Comparison of ENCODE assay signal across 21 cellular contexts in genomic region chr1:232380556-232380955, GRCh38.
DNase-seq lines count a peak whose midpoint lies in the region; ATAC-seq and TF ChIP-seq lines count a peak whose summit lies in the region.
"Had no signal": no experiment of that assay in that cellular context is flagged by ENCODE, and none has a peak within 500 bp of the region (broad histone marks: within the 10 kb centered on the region; RNA-seq: fewer than 3 reads in every experiment).

No MANE protein-coding gene starts in this region.

- H2BK5ac ChIP-seq in trophoblast cell (ENCODE audit: low read depth, low read length, poor library complexity), result no peak overlapping the region
- no peak overlapping the region for H2BK5ac ChIP-seq in mesendoderm (ENCODE audit: low read length)

- no peak for TF ChIP-seq POLR2A in upper lobe of left lung (IDR thresholded peaks at IDR 0.05)

- H3K27me3 ChIP-seq in Caco-2 (replicated peaks; ENCODE audit: control insufficient read depth, insufficient read depth, low read length) (no peaks in the 10 kb centered on the region), trophoblast cell (ENCODE audit: insufficient read depth, low read length) (no peaks in the 10 kb centered on the region), mesendoderm (ENCODE audit: insufficient read depth, low read length, poor library complexity) (no peaks in the 10 kb centered on the region), upper lobe of left lung (no peaks in the 10 kb centered on the region)

- intact Hi-C loops in Caco-2 (cut with micrococcal nuclease; ENCODE audit: unreplicated experiment), result loop anchor here (10.0 kb wide), 1 partner anchor 174 kb away; no protein-coding TSS in a partner anchor

- no peaks in the 10 kb centered on the region for H3K36me3 ChIP-seq in Caco-2 (ENCODE audit: control insufficient read depth, insufficient read depth, low read length)
- no peaks in the 10 kb centered on the region for H3K36me3 ChIP-seq in trophoblast cell (ENCODE audit: control insufficient read depth in 1 of 2, insufficient read depth in 2 of 2, low read length in 2 of 2)
- no peaks in the 10 kb centered on the region for H3K36me3 ChIP-seq in mesendoderm (ENCODE audit: control insufficient read depth, insufficient read depth, low read length)
- no peaks in the 10 kb centered on the region for H3K36me3 ChIP-seq in upper lobe of left lung

- no peak overlapping the region for H2AFZ ChIP-seq in trophoblast cell (ENCODE audit: insufficient read depth, low read length, poor library complexity)
- H2AFZ ChIP-seq: GM23248 had no signal

- H3K18ac ChIP-seq in trophoblast cell (ENCODE audit: low read length), result no peak overlapping the region
- no peak overlapping the region for H3K18ac ChIP-seq in mesendoderm (ENCODE audit: low read length)

- CTCF ChIA-PET in Caco-2 (lab: Charles Lee), result no interaction called here

- H3K36me3 Mint-ChIP-seq in Caco-2 (ENCODE audit: insufficient read depth, unreplicated experiment), result peaks cover 9% of the 10 kb centered on the region
- H3K36me3 Mint-ChIP-seq in nephron (ENCODE audit: low read depth), result no peaks in the 10 kb centered on the region
- H3K36me3 Mint-ChIP-seq: CD4-positive, alpha-beta memory T cell had no signal

- H2AK5ac ChIP-seq in trophoblast cell (ENCODE audit: low read length) (no peak overlapping the region), mesendoderm (ENCODE audit: low read length) (no peak overlapping the region)

- no peak for ATAC-seq in upper lobe of left lung (ENCODE audit: low FRiP score in 2 of 2)
- ATAC-seq: A549, GM12878, HCT116 had no signal

- H3K4ac ChIP-seq in trophoblast cell (ENCODE audit: low read depth, low read length) (no peak overlapping the region), mesendoderm (ENCODE audit: low read depth, low read length) (no peak overlapping the region)

- H3K56ac ChIP-seq in mesendoderm (ENCODE audit: low read length), result no peak overlapping the region

- H3K23ac ChIP-seq in trophoblast cell (ENCODE audit: low read length), result no peak overlapping the region
- no peak overlapping the region for H3K23ac ChIP-seq in mesendoderm (ENCODE audit: low read length)

- H3K4me3 Mint-ChIP-seq in Caco-2 (ENCODE audit: unreplicated experiment) (peak overlapping the region; percentile 37), nephron (peak overlapping the region in 1 of 3 experiments; percentile 49)
- H3K4me3 Mint-ChIP-seq: CD4-positive, alpha-beta memory T cell had no signal

- DNase-seq in Caco-2 (no peak), globus pallidus (ENCODE audit: low spot score) (peak; percentile 20), trophoblast cell (no peak), mesendoderm (no peak), upper lobe of left lung (no peak), NCI-H774 (lab: John Stamatoyannopoulos, UW) (no peak), DMS153 (lab: John Stamatoyannopoulos, UW) (no peak)
- DNase-seq: 8988T; ACHN; AML-193; CD4-positive, alpha-beta memory T cell; COR-L47; DMS79; EL; GDM1; GM23248; H7 had no signal

- H3K9me3 ChIP-seq in Caco-2 (no peaks in the 10 kb centered on the region), trophoblast cell (ENCODE audit: insufficient read depth, low read depth, low read length) (peaks cover 4% of the 10 kb centered on the region), upper lobe of left lung (no peaks in the 10 kb centered on the region)
- H3K9me3 ChIP-seq: A549 had no signal

- peak overlapping the region; percentile 78 for H3K27ac Mint-ChIP-seq in Caco-2 (ENCODE audit: unreplicated experiment)
- H3K27ac Mint-ChIP-seq in nephron, result peak overlapping the region in 2 of 3 experiments; percentile 24 to 50
- H3K27ac Mint-ChIP-seq: CD4-positive, alpha-beta memory T cell had no signal

- H3K4me2 ChIP-seq in trophoblast cell (ENCODE audit: low read length) (no peak overlapping the region), mesendoderm (ENCODE audit: low read length) (no peak overlapping the region)
- H3K4me2 ChIP-seq: A549 had no signal

- H3K79me1 ChIP-seq in trophoblast cell (ENCODE audit: low read length) (no peaks in the 10 kb centered on the region), mesendoderm (ENCODE audit: low read length) (no peaks in the 10 kb centered on the region)

- no peak overlapping the region for H4K91ac ChIP-seq in trophoblast cell (ENCODE audit: low read depth, low read length)

- no CpG with 5 or more reads among the region's 4 CpGs for WGBS in trophoblast cell (ENCODE audit: extremely low coverage, insufficient coverage, insufficient read length)
- WGBS in mesendoderm (ENCODE audit: extremely low coverage, insufficient coverage, low lambda C conversion rate), result no CpG with 5 or more reads among the region's 4 CpGs
- 75 to 91% methylated on average over 4 of the region's 4 CpGs for WGBS in upper lobe of left lung, 2 donors

- no TSS peak for BruUV-seq in Caco-2 (replicated peaks; lab: Mats Ljungman, UMichigan)

- H3K9me3 Mint-ChIP-seq in Caco-2 (ENCODE audit: unreplicated experiment) (no peaks in the 10 kb centered on the region), nephron (no peaks in the 10 kb centered on the region)
- H3K9me3 Mint-ChIP-seq: CD4-positive, alpha-beta memory T cell had no signal

- H3K27ac ChIP-seq in trophoblast cell (ENCODE audit: low read depth, low read length), result no peak overlapping the region
- H3K27ac ChIP-seq in mesendoderm (ENCODE audit: low read depth, low read length), result no peak overlapping the region
- no peak overlapping the region for H3K27ac ChIP-seq in upper lobe of left lung
- H3K27ac ChIP-seq: A549, GM23248 had no signal

- no peak overlapping the region for H2BK15ac ChIP-seq in mesendoderm (replicated peaks; ENCODE audit: low read depth)

- H4K12ac ChIP-seq in trophoblast cell (ENCODE audit: low read depth, low read length), result no peak overlapping the region

- H3K4me1 Mint-ChIP-seq in Caco-2 (ENCODE audit: low read depth, unreplicated experiment), result peaks cover 34% of the 10 kb centered on the region
- H3K4me1 Mint-ChIP-seq in nephron, result peaks cover 65% of the 10 kb centered on the region
- H3K4me1 Mint-ChIP-seq: CD4-positive, alpha-beta memory T cell had no signal

- H3K4me1 ChIP-seq in Caco-2 (peaks cover 35% of the 10 kb centered on the region), trophoblast cell (ENCODE audit: control insufficient read depth in 1 of 2, insufficient read depth in 2 of 2, low read length in 2 of 2) (peaks cover 13 to 18% of the 10 kb centered on the region in 2 experiments), mesendoderm (ENCODE audit: control insufficient read depth, low read depth, low read length) (peaks cover 5% of the 10 kb centered on the region), upper lobe of left lung (peaks cover 0 to 3% (median 0%) of the 10 kb centered on the region in 4 donors)

- no peak for TF ChIP-seq EP300 in upper lobe of left lung (IDR thresholded peaks at IDR 0.05)

- H2BK120ac ChIP-seq in trophoblast cell (ENCODE audit: insufficient read depth, low read length, poor library complexity) (no peak overlapping the region), mesendoderm (ENCODE audit: low read depth, low read length) (no peak overlapping the region)

- no peak overlapping the region for H4K5ac ChIP-seq in mesendoderm (ENCODE audit: low read length)

- TF ChIP-seq CTCF in Caco-2 (IDR thresholded peaks at IDR 0.05; ENCODE audit: insufficient read depth in 1 of 2, low read depth in 1 of 2, low read length in 1 of 2, severe bottlenecking in 1 of 2, unreplicated experiment in 1 of 2) (no peak), nephron (IDR thresholded peaks at IDR 0.05; ENCODE audit: unreplicated experiment in 3 of 3) (no peak), upper lobe of left lung (IDR thresholded peaks at IDR 0.05) (no peak)

- no peak overlapping the region for H3K9ac ChIP-seq in trophoblast cell (ENCODE audit: low read length)
- H3K9ac ChIP-seq in mesendoderm (ENCODE audit: low read length), result no peak overlapping the region
- H3K9ac ChIP-seq: GM23248 had no signal

- no peaks in the 10 kb centered on the region for H3K79me2 ChIP-seq in trophoblast cell (ENCODE audit: control insufficient read depth, insufficient read depth, low read length, poor library complexity)
- no peaks in the 10 kb centered on the region for H3K79me2 ChIP-seq in mesendoderm (ENCODE audit: control insufficient read depth, insufficient read depth, low read length)

- POLR2A ChIA-PET in Caco-2 (lab: Charles Lee), result no interaction called here

- H3K4me3 ChIP-seq in Caco-2 (ENCODE audit: low read depth, low read length) (no peak overlapping the region), trophoblast cell (ENCODE audit: low read depth, low read length) (peak overlapping the region; percentile 45), mesendoderm (ENCODE audit: low read length) (no peak overlapping the region), upper lobe of left lung (no peak overlapping the region)
- H3K4me3 ChIP-seq: A549, GM12878, GM23248 had no signal

- H4K8ac ChIP-seq in trophoblast cell (ENCODE audit: low read depth, low read length), result no peak overlapping the region
- no peak overlapping the region for H4K8ac ChIP-seq in mesendoderm (ENCODE audit: low read depth, low read length)

- H2BK12ac ChIP-seq in trophoblast cell (ENCODE audit: low read length), result no peak overlapping the region

- H3K27me3 Mint-ChIP-seq in Caco-2 (ENCODE audit: insufficient read depth, unreplicated experiment), result no peaks in the 10 kb centered on the region
- H3K27me3 Mint-ChIP-seq in nephron (ENCODE audit: low read depth), result peaks cover 6% of the 10 kb centered on the region

- H3K14ac ChIP-seq in trophoblast cell (ENCODE audit: low read length), result no peak overlapping the region
